In genomic region chr13:24269803-24270202, GRCh38 we compare ENCODE assay signal across 9 cellular contexts. TPM values are rescaled to one million over a fixed set of nuclear protein-coding genes. Genes with fewer than 3 reads are reported as not detected.
A peak's percentile ranks its signal among the peaks of the same experiment; 100 is the strongest.
DNase-seq lines count a peak whose midpoint lies in the region; ATAC-seq and TF ChIP-seq lines count a peak whose summit lies in the region.
"Had no signal": no experiment of that assay in that cellular context is flagged by ENCODE, and none has a peak within 500 bp of the region (broad histone marks: within the 10 kb centered on the region; RNA-seq: fewer than 3 reads in every experiment).

No MANE protein-coding gene starts in this region.

- no peaks in the 10 kb centered on the region for H3K36me3 ChIP-seq in A673 (ENCODE audit: insufficient read depth, low read length, poor library complexity, severe bottlenecking)

- peaks cover 26% of the 10 kb centered on the region for H3K4me1 Mint-ChIP-seq in HFFc6 (ENCODE audit: low read depth)
- peaks cover 41 to 69% (median 61%) of the 10 kb centered on the region in 3 donors for H3K4me1 Mint-ChIP-seq in naive B cell

- CTCF ChIA-PET in A673 (lab: Charles Lee): no interaction called here

- H3K9me3 Mint-ChIP-seq in HFFc6: no peaks in the 10 kb centered on the region
- no peaks in the 10 kb centered on the region for H3K9me3 Mint-ChIP-seq in naive B cell

- peaks cover 23% of the 10 kb centered on the region for H3K4me1 ChIP-seq in A673 (ENCODE audit: insufficient read depth, low read length, poor library complexity, severe bottlenecking)

- intact Hi-C loops in A673 (cut with micrococcal nuclease; ENCODE audit: unreplicated experiment): loop anchor here (2.0 kb wide), 1 partner anchor 37 kb away; no protein-coding TSS in a partner anchor

- H3K4me3 ChIP-seq in A673 (ENCODE audit: low read depth, low read length, poor library complexity, severe bottlenecking): no peak overlapping the region

- ATAC-seq in naive B cell (ENCODE audit: low read depth in 2 of 2): no peak
- ATAC-seq in HG02759 (IDR thresholded peaks at IDR 0.05; ENCODE audit: unreplicated experiment): no peak
- no peak for ATAC-seq in HG03442 (IDR thresholded peaks at IDR 0.05; ENCODE audit: unreplicated experiment)

- no peaks in the 10 kb centered on the region for H3K27me3 ChIP-seq in A673 (replicated peaks; ENCODE audit: insufficient read depth, low read depth, low read length, poor library complexity)

- no peaks in the 10 kb centered on the region; the same call in 1 of the 2 replicates for H3K27me3 Mint-ChIP-seq in HFFc6 (ENCODE audit: insufficient read depth)
- H3K27me3 Mint-ChIP-seq in naive B cell: no peaks in the 10 kb centered on the region

- H3K36me3 Mint-ChIP-seq in HFFc6 (ENCODE audit: low read depth): no peaks in the 10 kb centered on the region
- H3K36me3 Mint-ChIP-seq in naive B cell: no peaks in the 10 kb centered on the region

- H3K4me3 Mint-ChIP-seq in HFFc6: peak overlapping the region; percentile 87
- peak overlapping the region in 7 of 8 donors; percentile 7 to 98 (median 47) for H3K4me3 Mint-ChIP-seq in naive B cell

- TF ChIP-seq CTCF in A673 (conservative IDR thresholded peaks at IDR 0.05; ENCODE audit: low read depth, low read length) (no peak), HFFc6 (IDR thresholded peaks at IDR 0.05) (no peak), GM10266 (IDR thresholded peaks at IDR 0.05; ENCODE audit: control insufficient read depth, insufficient read depth, low read depth, missing control alignments) (no peak)

- POLR2A ChIA-PET in A673 (lab: Charles Lee; ENCODE audit: low non-redundant PET): no interaction called here

- H3K27ac Mint-ChIP-seq in HFFc6 (peak overlapping the region; percentile 92; the same call in 1 of the 2 replicates), naive B cell (peak overlapping the region in 3 of 6 donors; percentile 84 to 98 (median 98))

- H3K9me3 ChIP-seq in A673 (ENCODE audit: low read depth, low read length, poor library complexity, severe bottlenecking): no peaks in the 10 kb centered on the region

- peak overlapping the region; percentile 97 for H3K27ac ChIP-seq in A673 (ENCODE audit: low read depth, low read length, poor library complexity, severe bottlenecking)
- H3K27ac ChIP-seq: epithelial cell of prostate had no signal

- no TSS peak for BruUV-seq in A673 (replicated peaks; lab: Mats Ljungman, UMichigan)

- no peak for DNase-seq in A673 (ENCODE audit: low spot score)
- no peak for DNase-seq in HFFc6
- DNase-seq in amniotic epithelial cell (ENCODE audit: low read depth): peak; percentile 71
- DNase-seq in naive B cell: no peak
- no peak for DNase-seq in GM10266 (ENCODE audit: extremely low spot score)
- no peak for DNase-seq in epidermal melanocyte (ENCODE audit: insufficient read length, low spot score)

RNA-seq across cellular contexts. Expression of gene C1QTNF9, which starts 39.6 kb away (rescaled TPM):
- total RNA-seq in A673 (2021): 0.34 TPM in 1 of 2 replicates, not detected in the other
- not detected for total RNA-seq in HFFc6 (2021; fragmentation: NEBNext Ultra II Directional; extraction: Animal tissue kit (Norgen Biotek cat#: 25700))
- not detected for polyA plus RNA-seq in naive B cell (ENCODE audit: low read depth in 6 of 6)
